In the genomic region with DNA sequence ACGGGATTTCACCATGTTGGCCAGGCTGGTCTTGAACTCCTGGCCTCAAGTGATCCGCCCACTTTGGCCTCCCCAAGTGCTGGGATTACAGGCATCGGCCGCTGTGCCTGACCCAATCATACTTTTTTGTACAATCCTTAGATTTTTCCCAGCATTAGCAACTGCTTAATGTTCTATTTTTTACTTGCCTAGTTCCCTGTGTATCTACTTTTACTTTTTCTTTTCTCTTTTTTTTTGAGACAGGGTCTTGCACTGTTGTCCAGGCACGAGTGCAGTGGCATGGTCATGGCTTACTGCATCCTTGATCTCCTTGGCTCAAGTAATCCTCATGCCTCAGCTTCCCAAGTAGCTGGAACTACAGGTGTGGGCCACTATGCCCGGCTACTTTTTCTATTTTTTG, we compare ENCODE assay signal across 14 cellular contexts. TPM values are rescaled to one million over a fixed set of nuclear protein-coding genes. Genes with fewer than 3 reads are reported as not detected.
A peak's percentile ranks its signal among the peaks of the same experiment; 100 is the strongest.
DNase-seq lines count a peak whose midpoint lies in the region; ATAC-seq, FAIRE-seq and TF ChIP-seq lines count a peak whose summit lies in the region.
"Had no signal": no experiment of that assay in that cellular context is flagged by ENCODE, and none has a peak within 500 bp of the region (broad histone marks: within the 10 kb centered on the region; RNA-seq: fewer than 3 reads in every experiment).

No MANE protein-coding gene starts in this region.

- H3K4me3 Mint-ChIP-seq in activated T-cell treated with anti-CD3 and anti-CD28 coated beads, Interleukin-2, amount 50 U/mL, for 72 hours: peak overlapping the region; percentile 49 to 94
- H3K4me3 Mint-ChIP-seq in IgD-negative memory B cell (peak overlapping the region; percentile 53 to 98 (median 86)), progenitor cell of endocrine pancreas (ENCODE audit: low read depth) (no peak overlapping the region)

- ATAC-seq in activated T-cell treated with anti-CD3 and anti-CD28 coated beads, Interleukin-2, amount 50 U/mL, for 72 hours (replicated peaks in 1 of 2): no peak
- ATAC-seq in GM12878 (no peak), GM19467 (IDR thresholded peaks at IDR 0.05; ENCODE audit: unreplicated experiment) (no peak), HG03469 (IDR thresholded peaks at IDR 0.05; ENCODE audit: unreplicated experiment) (no peak)

- intact Hi-C loops in GM12878 (cut with micrococcal nuclease; ENCODE audit: unreplicated experiment): no loop called here

- no peak for TF ChIP-seq POLR2A in GM12878 (IDR thresholded peaks at IDR 0.05; ENCODE audit: low read depth, low read length)

- 47% methylated on average over 6 of the region's 6 CpGs for WGBS in GM12878 (ENCODE audit: insufficient coverage, insufficient replicate concordance, low lambda C conversion rate, missing lambda C conversion rate)

- in situ Hi-C loops in GM12878 (cut with MboI): no loop called here

- no peak for TF ChIP-seq RAD21 in GM12878 (IDR thresholded peaks at IDR 0.05; ENCODE audit: insufficient read depth, low read depth, low read length)

- H3K9ac ChIP-seq in GM12878 (ENCODE audit: control insufficient read depth, insufficient read depth, low read length): peak overlapping the region; percentile 54; the same call in 1 of the 2 replicates

- TF ChIP-seq CTCF in GM12878 (IDR thresholded peaks at IDR 0.05 in 2 of 3, conservative IDR thresholded peaks at IDR 0.05 in 1 of 3; ENCODE audit: control insufficient read depth in 2 of 3, extremely low read depth in 1 of 3, insufficient read depth in 1 of 3, low read depth in 3 of 3, low read length in 3 of 3) (no peak), progenitor cell of endocrine pancreas (IDR thresholded peaks at IDR 0.05; ENCODE audit: unreplicated experiment) (no peak), WERI-Rb-1 (IDR thresholded peaks at IDR 0.05; ENCODE audit: low read depth, low read length) (no peak)

- peak overlapping the region; percentile 76 for H3K27ac Mint-ChIP-seq in activated T-cell treated with anti-CD3 and anti-CD28 coated beads, Interleukin-2, amount 50 U/mL, for 72 hours
- H3K27ac Mint-ChIP-seq in IgD-negative memory B cell (peak overlapping the region; percentile 84 to 91 (median 89)), progenitor cell of endocrine pancreas (peak overlapping the region; percentile 82)

- H3K9me3 ChIP-seq in GM12878 (replicated peaks; ENCODE audit: control insufficient read depth, insufficient read depth, low read length) (no peaks in the 10 kb centered on the region), WERI-Rb-1 (ENCODE audit: severe bottlenecking) (no peaks in the 10 kb centered on the region)
- H3K9me3 ChIP-seq: ascending aorta, uterus had no signal

- BruUV-seq in GM12878 (replicated peaks; lab: Mats Ljungman, UMichigan): no TSS peak

- FAIRE-seq in GM12878 (lab: Jason Lieb, UNC): no peak

- peak overlapping the region; percentile 77 for H3K4me3 ChIP-seq in GM12878
- no peak overlapping the region for H3K4me3 ChIP-seq in WERI-Rb-1 (ENCODE audit: low read depth, low read length)
- H3K4me3 ChIP-seq: ascending aorta, uterus had no signal

- POLR2A ChIA-PET in GM12878 (lab: Charles Lee): interaction anchor here (0.6 to 5.4 kb wide), 14 partner anchors 10 to 312 kb away, joined by 3 to 44 read pairs (median 6); partner anchors contain the start of gene GRB2

- no peak for DNase-seq in activated T-cell treated with anti-CD3 and anti-CD28 coated beads, Interleukin-2, amount 50 U/mL, for 72 hours
- DNase-seq in activated T-cell treated with anti-CD3 and anti-CD28 coated beads, Interleukin-2, amount 50 U/mL, for 1 hour: no peak
- DNase-seq in GM12878 (ENCODE audit: low read depth, low spot score) (no peak), progenitor cell of endocrine pancreas (ENCODE audit: low spot score, unreplicated experiment) (no peak), WERI-Rb-1 (no peak)
- DNase-seq: activated CD8-positive, alpha-beta memory T cell treated with anti-CD3 and anti-CD28 coated beads, Interleukin-2, amount 50 U/mL, for 48 hours; midbrain; NCI-H1048; stimulated activated CD8-positive, alpha-beta memory T cell treated with anti-CD3 and anti-CD28 coated beads, Interleukin-4, amount 100 ng/mL, for 48 hours; uterus had no signal

- H3K27ac ChIP-seq in GM12878 (ENCODE audit: control insufficient read depth, insufficient read depth) (peak overlapping the region; percentile 52), WERI-Rb-1 (no peak overlapping the region)
- H3K27ac ChIP-seq: ascending aorta, uterus had no signal

- H2AFZ ChIP-seq in GM12878 (ENCODE audit: control insufficient read depth, low read depth, low read length): no peak overlapping the region

- peaks cover 98% of the 10 kb centered on the region for H3K79me2 ChIP-seq in GM12878 (ENCODE audit: control insufficient read depth, insufficient read depth, low read length)

- SMC1A ChIA-PET in GM12878 (lab: Charles Lee; ENCODE audit: uncharacterized antibody, unreplicated experiment): interaction anchor here (0.7 to 9.6 kb wide), 11 partner anchors 17 to 107 kb away, joined by 3 to 115 read pairs (median 12); partner anchors contain the start of genes SLC25A19 and TMEM94

- no peaks in the 10 kb centered on the region for H3K27me3 Mint-ChIP-seq in activated T-cell treated with anti-CD3 and anti-CD28 coated beads, Interleukin-2, amount 50 U/mL, for 72 hours (ENCODE audit: low read depth)
- H3K27me3 Mint-ChIP-seq in IgD-negative memory B cell: no peaks in the 10 kb centered on the region
- H3K27me3 Mint-ChIP-seq in progenitor cell of endocrine pancreas: no peaks in the 10 kb centered on the region

- H3K9me3 Mint-ChIP-seq in activated T-cell treated with anti-CD3 and anti-CD28 coated beads, Interleukin-2, amount 50 U/mL, for 72 hours: no peaks in the 10 kb centered on the region
- no peaks in the 10 kb centered on the region for H3K9me3 Mint-ChIP-seq in IgD-negative memory B cell
- H3K9me3 Mint-ChIP-seq in progenitor cell of endocrine pancreas (ENCODE audit: low read depth): no peaks in the 10 kb centered on the region

- TF ChIP-seq EP300 in GM12878 (IDR thresholded peaks at IDR 0.05; ENCODE audit: borderline replicate concordance in 1 of 2, control insufficient read depth in 1 of 2, low read depth in 2 of 2, low read length in 2 of 2): no peak

- RAD21 ChIA-PET in GM12878 (lab: Charles Lee; ENCODE audit: unreplicated experiment): interaction anchor here (1.2 to 3.3 kb wide), 13 partner anchors 10 to 125 kb away, joined by 3 to 22 read pairs (median 12); partner anchors contain the start of genes GRB2, MIF4GD and SLC25A19

- H4K20me1 ChIP-seq in GM12878 (ENCODE audit: control insufficient read depth, insufficient read depth): peaks cover 27% of the 10 kb centered on the region

- H3K4me1 ChIP-seq in GM12878 (ENCODE audit: control insufficient read depth, insufficient read depth, low read length): peaks cover 29% of the 10 kb centered on the region

- peak overlapping the region; percentile 98 for H3K4me2 ChIP-seq in GM12878 (ENCODE audit: control insufficient read depth, insufficient read depth)

- H3K27me3 ChIP-seq in GM12878 (replicated peaks in 1 of 2; ENCODE audit: control insufficient read depth in 2 of 2, insufficient read depth in 2 of 2, low read length in 1 of 2): no peaks in the 10 kb centered on the region
- no peaks in the 10 kb centered on the region for H3K27me3 ChIP-seq in WERI-Rb-1 (ENCODE audit: insufficient read depth, low read depth, severe bottlenecking)
- H3K27me3 ChIP-seq: ascending aorta, uterus had no signal

- H3K36me3 ChIP-seq in GM12878 (ENCODE audit: control insufficient read depth in 2 of 2, insufficient read depth in 2 of 2, low read length in 1 of 2) (peaks cover 3 to 8% of the 10 kb centered on the region in 2 experiments; a peak in 3 of 4 replicates), WERI-Rb-1 (peaks cover 14% of the 10 kb centered on the region)
- H3K36me3 ChIP-seq: ascending aorta, uterus had no signal

- peaks cover 81% of the 10 kb centered on the region for H3K4me1 Mint-ChIP-seq in activated T-cell treated with anti-CD3 and anti-CD28 coated beads, Interleukin-2, amount 50 U/mL, for 72 hours (ENCODE audit: low read depth)
- H3K4me1 Mint-ChIP-seq in IgD-negative memory B cell (peaks cover 59 to 60% (median 59%) of the 10 kb centered on the region in 3 donors), progenitor cell of endocrine pancreas (ENCODE audit: low read depth) (peaks cover 35% of the 10 kb centered on the region)

- H3K36me3 Mint-ChIP-seq in activated T-cell treated with anti-CD3 and anti-CD28 coated beads, Interleukin-2, amount 50 U/mL, for 72 hours (ENCODE audit: insufficient read depth in 2 of 2): peaks cover 1 to 14% of the 10 kb centered on the region in 2 donors
- H3K36me3 Mint-ChIP-seq in IgD-negative memory B cell: peaks cover 3% of the 10 kb centered on the region
- peaks cover 3% of the 10 kb centered on the region for H3K36me3 Mint-ChIP-seq in progenitor cell of endocrine pancreas (ENCODE audit: insufficient read depth)

- CTCF ChIA-PET in GM12878 (lab: Yijun Ruan, JAX): interaction anchor here (0.7 to 7.3 kb wide), 12 partner anchors 16 to 106 kb away, joined by 3 to 69 read pairs (median 6); partner anchors contain the start of gene SLC25A19

RNA-seq across cellular contexts. Expression of gene GRB2, which starts 9.5 kb away (rescaled TPM):
- 100 to 1,000 TPM; 209 to 218 TPM for total RNA-seq in activated T-cell treated with anti-CD3 and anti-CD28 coated beads, Interleukin-2, amount 50 U/mL, for 72 hours
- 333 TPM for polyA plus RNA-seq in IgD-negative memory B cell
- total RNA-seq in GM12878 (2013; cell fraction: nucleolus; rRNA removed): 189 and 244 TPM in 2 replicates
- total RNA-seq in GM12878 (2014; rRNA removed): 161 and 168 TPM in 2 replicates
- 113 and 118 TPM in 2 replicates for total RNA-seq in GM12878 (2014; rRNA removed; fragmentation: Illumina TruSeq; extraction: Trizol)
- 207 and 214 TPM in 2 replicates for total RNA-seq in GM12878 (2021)
- 75.8 TPM for polyA plus RNA-seq in GM12878 (2011; ENCODE audit: low read depth)
- polyA plus RNA-seq in GM12878 (2011; rRNA removed): 133 and 196 TPM in 2 replicates
- polyA plus RNA-seq in GM12878 (2011; cell fraction: cytosol; rRNA removed): 121 and 130 TPM in 2 replicates
- polyA plus RNA-seq in GM12878 (2011; cell fraction: nucleus; rRNA removed): 40.5 and 43.7 TPM in 2 replicates
- 118 and 123 TPM in 2 replicates for polyA plus RNA-seq in GM12878 (2012)
- 141 and 201 TPM in 2 replicates for polyA plus RNA-seq in GM12878 (2014; fragmentation: Illumina TruSeq; extraction: Trizol)
- polyA plus RNA-seq in GM12878 (2014; fragmentation: Nextera tagmentation; extraction: Ambion mirVana): 100 to 1,000 TPM; 113 to 152 TPM
- polyA plus RNA-seq in GM12878 (2014; rRNA removed): 164 and 180 TPM in 2 replicates
- polyA plus RNA-seq in GM12878 (2016; fragmentation: Nextera tagmentation; extraction: Ambion mirVana): 100 to 1,000 TPM; 263 to 268 TPM
- polyA minus RNA-seq in GM12878 (2011; rRNA and poly(A)+ RNA removed): 52.6 and 94.4 TPM in 2 replicates
- polyA minus RNA-seq in GM12878 (2011; cell fraction: cytosol; rRNA and poly(A)+ RNA removed): 19.2 and 20.6 TPM in 2 replicates
- polyA minus RNA-seq in GM12878 (2011; cell fraction: nucleus; rRNA and poly(A)+ RNA removed): 31.8 and 65.3 TPM in 2 replicates
- 84.8 and 87.5 TPM in 2 replicates for total RNA-seq in progenitor cell of endocrine pancreas
